In the genomic region with DNA sequence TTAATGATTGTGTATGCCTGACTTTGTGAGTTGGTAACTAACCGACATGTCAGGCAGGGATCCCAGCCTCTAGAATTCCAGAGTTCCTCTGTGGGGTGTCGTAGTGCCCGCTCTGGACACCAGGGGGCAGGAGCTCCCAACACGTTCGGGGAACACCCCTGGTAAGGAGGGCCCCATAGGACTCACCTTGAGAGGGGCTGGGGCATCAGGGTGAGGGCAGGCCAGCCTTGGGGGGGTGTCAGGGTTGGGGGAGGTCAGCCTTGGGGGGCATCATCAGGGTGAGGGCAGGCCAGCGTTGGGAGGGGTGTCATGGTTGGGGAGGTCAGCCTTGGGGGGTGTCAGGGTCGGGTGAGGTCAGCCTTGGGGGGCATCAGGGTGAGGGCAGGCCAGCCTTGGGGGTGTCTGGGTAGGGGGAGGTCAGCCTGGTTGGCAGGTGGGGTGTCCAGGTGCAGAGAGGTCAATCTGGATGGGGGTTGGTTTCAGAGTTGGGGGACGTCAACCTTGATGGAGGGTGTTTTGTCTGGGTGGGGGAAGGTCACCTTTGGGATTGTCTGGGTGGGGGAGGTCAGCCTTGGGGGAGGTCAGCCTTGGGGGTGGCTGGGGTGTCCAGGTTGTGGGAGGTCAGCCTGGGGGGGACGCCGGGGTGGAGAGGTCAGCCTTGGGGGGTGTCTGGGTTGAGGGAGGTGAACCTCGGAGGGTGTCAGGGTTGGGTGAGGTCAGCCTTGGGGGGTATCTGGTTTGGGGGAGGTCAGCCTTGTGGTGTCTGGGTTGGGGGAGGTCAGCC, we compare ENCODE assay signal across 8 cellular contexts. TPM values are rescaled to one million over a fixed set of nuclear protein-coding genes. Genes with fewer than 3 reads are reported as not detected.
DNase-seq lines count a peak whose midpoint lies in the region; ATAC-seq, FAIRE-seq and TF ChIP-seq lines count a peak whose summit lies in the region.

No MANE protein-coding gene starts in this region.

- H3K9me1 ChIP-seq in IMR-90 (ENCODE audit: insufficient read depth, low read length), result no peaks in the 10 kb centered on the region

- no peak overlapping the region for H2BK5ac ChIP-seq in IMR-90 (ENCODE audit: low read depth, low read length, poor library complexity, severe bottlenecking)

- no peak overlapping the region for H3K18ac ChIP-seq in IMR-90 (ENCODE audit: low read depth, low read length)

- no peak overlapping the region for H2BK15ac ChIP-seq in IMR-90 (ENCODE audit: low read depth, low read length)

- H3K56ac ChIP-seq in IMR-90 (ENCODE audit: extremely low read depth, insufficient read depth, low read length), result no peak overlapping the region

- TF ChIP-seq POLR2A in IMR-90 (IDR thresholded peaks at IDR 0.05; ENCODE audit: low read depth, low read length), result no peak

- H3K9me3 ChIP-seq in IMR-90 (ENCODE audit: control insufficient read depth, insufficient read depth, low read length) (no peaks in the 10 kb centered on the region), T-helper 17 cell (ENCODE audit: control insufficient read depth, low read length, poor library complexity, severe bottlenecking) (no peaks in the 10 kb centered on the region)

- peaks cover 2% of the 10 kb centered on the region for H3K4me1 Mint-ChIP-seq in T-helper 17 cell

- H4K20me1 ChIP-seq in IMR-90 (ENCODE audit: insufficient read depth, low read length), result no peaks in the 10 kb centered on the region

- BruUV-seq in IMR-90 (replicated peaks; lab: Mats Ljungman, UMichigan), result no TSS peak

- no peak overlapping the region for H3K14ac ChIP-seq in IMR-90 (replicated peaks; ENCODE audit: low read depth, low read length)

- POLR2A ChIA-PET in IMR-90 (lab: Charles Lee; ENCODE audit: unreplicated experiment), result no interaction called here

- H3K36me3 ChIP-seq in IMR-90 (ENCODE audit: control insufficient read depth, insufficient read depth, low read length), result peaks cover 25% of the 10 kb centered on the region

- H2AK5ac ChIP-seq in IMR-90 (ENCODE audit: low read depth, low read length), result peak overlapping the region; percentile 78

- no peak overlapping the region for H3K9ac ChIP-seq in IMR-90 (ENCODE audit: low read depth, low read length)

- no peak for FAIRE-seq in D721Med (lab: Jason Lieb, UNC)

- DNase-seq in D721Med (ENCODE audit: insufficient read length, low spot score), result peak; percentile 90
- DNase-seq in IMR-90, result peak; percentile 51
- peak; percentile 47 to 66 (median 52) for DNase-seq in T-helper 17 cell
- peak in 30 of 58 donors; percentile 6 to 69 (median 30) for DNase-seq in anterior cingulate cortex (lab: John Stamatoyannopoulos, UW)
- peak in 26 of 51 donors; percentile 8 to 71 (median 38) for DNase-seq in hypothalamus (lab: John Stamatoyannopoulos, UW)
- peak; percentile 35 to 57 for DNase-seq in stimulated activated CD4-positive, alpha-beta T cell treated with anti-CD3 and anti-CD28 coated beads, Interleukin-15, amount 100 ng/mL, for 48 hours (ENCODE audit: low read depth in 2 of 2)
- DNase-seq in SKM-1 (lab: John Stamatoyannopoulos, UW; ENCODE audit: unreplicated experiment), result no peak

- H4K8ac ChIP-seq in IMR-90 (ENCODE audit: low read depth in 2 of 2, low read length in 2 of 2), result no peak overlapping the region

- TF ChIP-seq CTCF in D721Med (IDR thresholded peaks at IDR 0.05; ENCODE audit: insufficient read depth, missing control alignments) (peak; percentile 76), IMR-90 (conservative IDR thresholded peaks at IDR 0.05; ENCODE audit: low read depth, low read length) (peak; percentile 86)

- intact Hi-C loops in IMR-90 (cut with micrococcal nuclease), result loop anchor here (1.0 to 5.0 kb wide), 2 partner anchors 87 to 166 kb away; a partner anchor contains a TSS

- no peaks in the 10 kb centered on the region for H3K27me3 Mint-ChIP-seq in T-helper 17 cell

- 80% methylated on average over 1 of the region's 11 CpGs; no CpG with 5 or more reads in 1 of the 2 experiments for WGBS in IMR-90 (ENCODE audit: extremely low coverage in 2 of 2, insufficient read length in 1 of 2), 2 experiments

- no peaks in the 10 kb centered on the region for H3K79me1 ChIP-seq in IMR-90 (ENCODE audit: low read depth in 1 of 2, low read length in 2 of 2)

- no peaks in the 10 kb centered on the region for H3K27me3 ChIP-seq in IMR-90 (ENCODE audit: control insufficient read depth, insufficient read depth, low read length)

- peak; percentile 85 for TF ChIP-seq RAD21 in IMR-90 (IDR thresholded peaks at IDR 0.05; ENCODE audit: low read length)

- H2BK20ac ChIP-seq in IMR-90 (ENCODE audit: low read depth, low read length), result no peak overlapping the region

- peak overlapping the region; percentile 77 for H2AFZ ChIP-seq in IMR-90 (replicated peaks; ENCODE audit: low read length, poor library complexity)

- CTCF ChIA-PET in IMR-90 (lab: Yijun Ruan, JAX), result interaction anchor here (0.6 to 1.0 kb wide), 2 partner anchors 81 to 686 kb away, joined by 3 to 5 read pairs; no protein-coding TSS in a partner anchor

- H3K4ac ChIP-seq in IMR-90 (ENCODE audit: low read depth, low read length), result no peak overlapping the region

- peak overlapping the region; percentile 82 for H2AK9ac ChIP-seq in IMR-90 (replicated peaks; ENCODE audit: low read depth, low read length, poor library complexity)

- H3K27ac Mint-ChIP-seq in T-helper 17 cell, result no peak overlapping the region

- H3K4me3 Mint-ChIP-seq in T-helper 17 cell, result no peak overlapping the region

- peak overlapping the region; percentile 16; the same call in 1 of the 2 replicates for H3K27ac ChIP-seq in IMR-90 (ENCODE audit: insufficient read depth, low read length)

- ATAC-seq in IMR-90 (ENCODE audit: low read depth), result peak; percentile 100
- ATAC-seq in T-helper 17 cell, result peak; percentile 90
- ATAC-seq in HG02642 (IDR thresholded peaks at IDR 0.05; ENCODE audit: poor library complexity, unreplicated experiment), result no peak

- H3K36me3 Mint-ChIP-seq in T-helper 17 cell (ENCODE audit: low read depth), result peaks cover 5% of the 10 kb centered on the region

- H3K4me3 ChIP-seq in IMR-90 (ENCODE audit: insufficient read depth, low read depth, low read length), result no peak overlapping the region

- dilution Hi-C loops in IMR-90 (cut with HindIII; ENCODE audit: low sequenced_read_pairs, unreplicated experiment), result no loop called here

- H3K4me2 ChIP-seq in IMR-90 (ENCODE audit: low read depth, low read length), result no peak overlapping the region

- no peaks in the 10 kb centered on the region for H3K4me1 ChIP-seq in IMR-90 (ENCODE audit: control insufficient read depth, insufficient read depth, low read length)

- in situ Hi-C loops in IMR-90 (cut with MboI; ENCODE audit: low sequenced_read_pairs), result loop anchor here (5.0 kb wide), 1 partner anchor 86 kb away; no protein-coding TSS in a partner anchor

- no peak overlapping the region for H2BK120ac ChIP-seq in IMR-90 (ENCODE audit: low read depth, low read length)

- H3K23ac ChIP-seq in IMR-90 (ENCODE audit: low read depth, low read length), result no peak overlapping the region

- no peak overlapping the region for H4K91ac ChIP-seq in IMR-90 (ENCODE audit: insufficient read depth, low read depth, low read length)

- no peak overlapping the region for H4K5ac ChIP-seq in IMR-90 (ENCODE audit: low read depth, low read length)

TF ChIP-seq in IMR-90, 13 proteins besides CTCF, POLR2A, EP300 and RAD21:
- peak; percentile 35; the same call in 1 of the 2 replicates for TF ChIP-seq MAZ (IDR thresholded peaks at IDR 0.05; ENCODE audit: borderline replicate concordance, low read depth, low read length)
- peak; percentile 93 for TF ChIP-seq SMC3 (IDR thresholded peaks at IDR 0.05; ENCODE audit: low read depth, low read length)
- TF ChIP-seq, protein P1, sequence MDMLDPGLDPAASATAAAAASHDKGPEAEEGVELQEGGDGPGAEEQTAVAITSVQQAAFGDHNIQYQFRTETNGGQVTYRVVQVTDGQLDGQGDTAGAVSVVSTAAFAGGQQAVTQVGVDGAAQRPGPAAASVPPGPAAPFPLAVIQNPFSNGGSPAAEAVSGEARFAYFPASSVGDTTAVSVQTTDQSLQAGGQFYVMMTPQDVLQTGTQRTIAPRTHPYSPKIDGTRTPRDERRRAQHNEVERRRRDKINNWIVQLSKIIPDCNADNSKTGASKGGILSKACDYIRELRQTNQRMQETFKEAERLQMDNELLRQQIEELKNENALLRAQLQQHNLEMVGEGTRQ (IDR thresholded peaks at IDR 0.05; ENCODE audit: low read depth, low read length), result no peak

RNA-seq across cellular contexts. Expression of a gene that starts 45.6 kb away (rescaled TPM):
- total RNA-seq in IMR-90 (2012; rRNA removed), result 113 and 129 TPM in 2 replicates
- 155 and 239 TPM in 2 replicates for polyA plus RNA-seq in IMR-90 (2012; rRNA removed)
- polyA plus RNA-seq in IMR-90 (2012; cell fraction: cytosol; rRNA removed), result 84.1 and 183 TPM in 2 replicates
- polyA plus RNA-seq in IMR-90 (2012; cell fraction: nucleus; rRNA removed; ENCODE audit: low replicate concordance), result 1,009 and 1,044 TPM in 2 replicates
- 10 to 100 TPM; 89.7 to 97.5 TPM for total RNA-seq in T-helper 17 cell

RNA-seq across cellular contexts. Expression of a gene that starts 59.6 kb away (rescaled TPM):
- 14.7 and 15.2 TPM in 2 replicates for total RNA-seq in IMR-90 (2012; rRNA removed)
- 19.8 and 20.2 TPM in 2 replicates for polyA plus RNA-seq in IMR-90 (2012; rRNA removed)
- polyA plus RNA-seq in IMR-90 (2012; cell fraction: cytosol; rRNA removed), result 12.5 and 20.6 TPM in 2 replicates
- polyA plus RNA-seq in IMR-90 (2012; cell fraction: nucleus; rRNA removed; ENCODE audit: low replicate concordance), result 21.9 and 29.1 TPM in 2 replicates
- 10 to 100 TPM in 1 of 2 donors, 1 to 10 TPM in 1; 10.0 to 22.1 TPM for total RNA-seq in T-helper 17 cell
